Comparison of ENCODE assay signal across 9 cellular contexts in genomic region chr1:145994391-145995120, GRCh38. TPM values are rescaled to one million over a fixed set of nuclear protein-coding genes. Genes with fewer than 3 reads are reported as not detected.
DNase-seq lines count a peak whose midpoint lies in the region; ATAC-seq lines count a peak whose summit lies in the region.
"Had no signal": no experiment of that assay in that cellular context is flagged by ENCODE, and none has a peak within 500 bp of the region (broad histone marks: within the 10 kb centered on the region; RNA-seq: fewer than 3 reads in every experiment).

No MANE protein-coding gene starts in this region.

- H3K36me3 Mint-ChIP-seq in activated T-cell treated with anti-CD3 and anti-CD28 coated beads, Interleukin-2, amount 50 U/mL, for 72 hours (ENCODE audit: insufficient read depth in 2 of 2), result peaks cover 28 to 37% of the 10 kb centered on the region in 2 donors
- H3K36me3 Mint-ChIP-seq in stimulated activated memory B cell treated with anti-CD40 and anti-IgM and Interleukin-4, amounts not matched to agents 10 μg/mL and 1 μg/mL and 100 μg/mL, for 72 hours, result peaks cover 35% of the 10 kb centered on the region

- peak overlapping the region; percentile 55 for H3K4me3 ChIP-seq in iPS-11a (ENCODE audit: low read depth, low read length)

- DNase-seq in stimulated activated CD4-positive, alpha-beta T cell treated with anti-CD3 and anti-CD28 coated beads, Interleukin-1b, Interleukin-23, amount 100 ng/mL, for 48 hours, result peak; percentile 58
- DNase-seq in stimulated activated CD4-positive, alpha-beta T cell treated with anti-CD3 and anti-CD28 coated beads, Interleukin-4, amount 100 ng/mL, for 4 hours, result no peak
- DNase-seq in activated T-cell treated with anti-CD3 and anti-CD28 coated beads, Interleukin-2, amount 50 U/mL, for 72 hours, result peak; percentile 49 to 57
- DNase-seq in DMS 273 (lab: John Stamatoyannopoulos, UW; ENCODE audit: unreplicated experiment) (no peak), kidney glomerular epithelial cell (lab: John Stamatoyannopoulos, UW) (no peak)

- H3K27ac Mint-ChIP-seq in activated T-cell treated with anti-CD3 and anti-CD28 coated beads, Interleukin-2, amount 50 U/mL, for 72 hours, result peak overlapping the region; percentile 99
- peak overlapping the region; percentile 96 for H3K27ac Mint-ChIP-seq in stimulated activated memory B cell treated with anti-CD40 and anti-IgM and Interleukin-4, amounts not matched to agents 10 μg/mL and 1 μg/mL and 100 μg/mL, for 72 hours

- no peaks in the 10 kb centered on the region for H3K27me3 Mint-ChIP-seq in activated T-cell treated with anti-CD3 and anti-CD28 coated beads, Interleukin-2, amount 50 U/mL, for 72 hours (ENCODE audit: low read depth)
- no peaks in the 10 kb centered on the region for H3K27me3 Mint-ChIP-seq in stimulated activated memory B cell treated with anti-CD40 and anti-IgM and Interleukin-4, amounts not matched to agents 10 μg/mL and 1 μg/mL and 100 μg/mL, for 72 hours

- no peaks in the 10 kb centered on the region for H3K9me3 Mint-ChIP-seq in activated T-cell treated with anti-CD3 and anti-CD28 coated beads, Interleukin-2, amount 50 U/mL, for 72 hours
- no peaks in the 10 kb centered on the region for H3K9me3 Mint-ChIP-seq in stimulated activated memory B cell treated with anti-CD40 and anti-IgM and Interleukin-4, amounts not matched to agents 10 μg/mL and 1 μg/mL and 100 μg/mL, for 72 hours

- H3K4me1 Mint-ChIP-seq in activated T-cell treated with anti-CD3 and anti-CD28 coated beads, Interleukin-2, amount 50 U/mL, for 72 hours (ENCODE audit: low read depth), result peaks cover 81% of the 10 kb centered on the region
- peaks cover 75% of the 10 kb centered on the region for H3K4me1 Mint-ChIP-seq in stimulated activated memory B cell treated with anti-CD40 and anti-IgM and Interleukin-4, amounts not matched to agents 10 μg/mL and 1 μg/mL and 100 μg/mL, for 72 hours

- H3K4me3 Mint-ChIP-seq in activated T-cell treated with anti-CD3 and anti-CD28 coated beads, Interleukin-2, amount 50 U/mL, for 72 hours, result peak overlapping the region; percentile 100
- H3K4me3 Mint-ChIP-seq in stimulated activated memory B cell treated with anti-CD40 and anti-IgM and Interleukin-4, amounts not matched to agents 10 μg/mL and 1 μg/mL and 100 μg/mL, for 72 hours, result peak overlapping the region; percentile 90

- peak; percentile 28 to 34 for ATAC-seq in activated T-cell treated with anti-CD3 and anti-CD28 coated beads, Interleukin-2, amount 50 U/mL, for 72 hours (replicated peaks in 1 of 2)
- no peak for ATAC-seq in stimulated activated memory B cell treated with anti-CD40 and anti-IgM and Interleukin-4, amounts not matched to agents 10 μg/mL and 1 μg/mL and 100 μg/mL, for 72 hours
- ATAC-seq in HG03521 (IDR thresholded peaks at IDR 0.05; ENCODE audit: unreplicated experiment), result no peak

RNA-seq across cellular contexts. Expression of gene TXNIP, which starts 1.8 kb away (rescaled TPM):
- 100 to 1,000 TPM; 141 to 212 TPM for total RNA-seq in activated T-cell treated with anti-CD3 and anti-CD28 coated beads, Interleukin-2, amount 50 U/mL, for 72 hours

RNA-seq across cellular contexts. Expression of gene HJV, which starts 27.0 kb away (rescaled TPM):
- total RNA-seq in activated T-cell treated with anti-CD3 and anti-CD28 coated beads, Interleukin-2, amount 50 U/mL, for 72 hours, result not detected
- total RNA-seq: glomerular endothelial cell had no signal

RNA-seq across cellular contexts. Expression of gene POLR3GL, which starts 30.1 kb away (rescaled TPM):
- total RNA-seq in activated T-cell treated with anti-CD3 and anti-CD28 coated beads, Interleukin-2, amount 50 U/mL, for 72 hours, result 10 to 100 TPM; 32.5 to 36.1 TPM

RNA-seq across cellular contexts. Expression of gene ANKRD34A, which starts 30.2 kb away (rescaled TPM):
- total RNA-seq in activated T-cell treated with anti-CD3 and anti-CD28 coated beads, Interleukin-2, amount 50 U/mL, for 72 hours, result 1 to 10 TPM; 2.6 to 3.6 TPM

RNA-seq across cellular contexts. Expression of gene LIX1L, which starts 36.7 kb away (rescaled TPM):
- total RNA-seq in activated T-cell treated with anti-CD3 and anti-CD28 coated beads, Interleukin-2, amount 50 U/mL, for 72 hours, result 10 to 100 TPM; 36.9 to 39.5 TPM

Comparison
In these comparisons a context has a peak if more than half of its experiments do, and no peak if none do; other contexts are left out.
1. DNase-seq: peak in stimulated activated CD4-positive, alpha-beta T cell treated with anti-CD3 and anti-CD28 coated beads, Interleukin-1b, Interleukin-23, amount 100 ng/mL, for 48 hours (single experiment) and activated T-cell treated with anti-CD3 and anti-CD28 coated beads, Interleukin-2, amount 50 U/mL, for 72 hours (2 of 2); none in stimulated activated CD4-positive, alpha-beta T cell treated with anti-CD3 and anti-CD28 coated beads, Interleukin-4, amount 100 ng/mL, for 4 hours (0 of 2), DMS 273 (single experiment) and kidney glomerular epithelial cell (single experiment).
2. ATAC-seq: peak in activated T-cell treated with anti-CD3 and anti-CD28 coated beads, Interleukin-2, amount 50 U/mL, for 72 hours (2 of 2); none in stimulated activated memory B cell treated with anti-CD40 and anti-IgM and Interleukin-4, amounts not matched to agents 10 μg/mL and 1 μg/mL and 100 μg/mL, for 72 hours (single experiment) and HG03521 (single experiment).